22 cellular contexts compared by ENCODE assay signal in the genomic region with DNA sequence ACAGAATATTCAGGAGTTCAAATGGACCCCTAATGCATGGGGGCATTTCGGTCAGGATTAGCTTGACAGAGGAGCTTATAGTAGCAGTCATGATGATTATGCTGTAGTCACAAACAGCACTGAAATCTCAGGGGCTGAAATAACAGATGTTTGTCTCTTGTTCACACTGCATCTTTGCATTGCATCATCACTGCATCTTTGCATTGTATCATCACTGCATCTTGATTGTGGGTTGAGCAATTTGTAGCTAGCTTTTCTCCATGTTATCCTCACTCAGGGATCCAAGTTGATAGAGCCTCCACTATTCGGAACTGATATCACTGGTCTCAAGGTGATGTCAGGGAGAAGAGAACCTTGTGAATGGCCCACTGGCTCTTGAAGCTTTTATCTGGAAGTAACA.
A peak's percentile ranks its signal among the peaks of the same experiment; 100 is the strongest.
DNase-seq lines count a peak whose midpoint lies in the region; FAIRE-seq and TF ChIP-seq lines count a peak whose summit lies in the region.
"Had no signal": no experiment of that assay in that cellular context is flagged by ENCODE, and none has a peak within 500 bp of the region (broad histone marks: within the 10 kb centered on the region; RNA-seq: fewer than 3 reads in every experiment).

No MANE protein-coding gene starts in this region.

- H4K91ac ChIP-seq in H9 (ENCODE audit: insufficient read length, low read depth, low read length): no peak overlapping the region

- H2BK120ac ChIP-seq in H9 (ENCODE audit: low read depth, low read length, poor library complexity, severe bottlenecking): no peak overlapping the region

- no peaks in the 10 kb centered on the region for H3K23me2 ChIP-seq in H9 (ENCODE audit: insufficient read length, low read depth, low read length, poor library complexity, severe bottlenecking)

- peaks cover 6% of the 10 kb centered on the region in 2 experiments; a peak in 4 of 5 replicates for H3K9me3 Mint-ChIP-seq in H9
- H3K9me3 Mint-ChIP-seq: CD8-positive, alpha-beta T cell; IgD-negative memory B cell had no signal

- H3K36me3 ChIP-seq in keratinocyte (ENCODE audit: control insufficient read depth in 2 of 2, extremely low read depth in 1 of 2, insufficient read depth in 2 of 2, low read length in 2 of 2): no peaks in the 10 kb centered on the region
- H3K36me3 ChIP-seq: BLaER1, Peyer's patch, SJSA1 had no signal

- no peak overlapping the region for H3K18ac ChIP-seq in H9 (ENCODE audit: insufficient read length, low read depth, low read length)

- H3K9me1 ChIP-seq in keratinocyte (ENCODE audit: control insufficient read depth, extremely low read depth, insufficient read depth, low read length): no peaks in the 10 kb centered on the region

- dilution Hi-C loops in keratinocyte (cut with MboI; ENCODE audit: extremely low pct_ligation_motif_present, low sequenced_read_pairs): no loop called here

- no peak overlapping the region for H3K9ac ChIP-seq in keratinocyte (ENCODE audit: control insufficient read depth, extremely low read depth, insufficient read depth, low read length)
- H3K9ac ChIP-seq in H9 (ENCODE audit: extremely low read depth, insufficient read length, low read length): no peak overlapping the region
- H3K9ac ChIP-seq: BLaER1 had no signal

- no peak overlapping the region for H2AK5ac ChIP-seq in H9 (ENCODE audit: insufficient read length, low read length)

- peaks cover under 1 to 7% of the 10 kb centered on the region in 2 experiments for H3K4me1 Mint-ChIP-seq in H9
- H3K4me1 Mint-ChIP-seq: IgD-negative memory B cell had no signal

- H2BK15ac ChIP-seq in H9 (ENCODE audit: low read depth, low read length): no peak overlapping the region

- H3K4me1 ChIP-seq in keratinocyte (ENCODE audit: control insufficient read depth, extremely low read depth, insufficient read depth, low read length) (peaks cover 15% of the 10 kb centered on the region), H9 (ENCODE audit: insufficient read depth, low read length) (no peaks in the 10 kb centered on the region)
- H3K4me1 ChIP-seq: Peyer's patch, SJSA1 had no signal

- H3T11ph ChIP-seq in H9 (ENCODE audit: low read length): no peak overlapping the region

- TF ChIP-seq CTCF in keratinocyte (optimal IDR thresholded peaks at IDR 0.05 in 1 of 3, IDR thresholded peaks at IDR 0.05 in 1 of 3, conservative IDR thresholded peaks at IDR 0.05 in 1 of 3; ENCODE audit: extremely low read depth in 1 of 3, insufficient read depth in 2 of 3, low read length in 3 of 3) (no peak), H9 (conservative IDR thresholded peaks at IDR 0.05) (no peak)

- H4K5ac ChIP-seq in H9 (ENCODE audit: insufficient read length, low read depth, low read length): no peak overlapping the region

- H3K27me3 ChIP-seq in keratinocyte (ENCODE audit: control insufficient read depth, extremely low read depth, insufficient read depth, low read length): no peaks in the 10 kb centered on the region
- no peaks in the 10 kb centered on the region for H3K27me3 ChIP-seq in H9 (ENCODE audit: insufficient read depth, low read length)
- H3K27me3 ChIP-seq: BLaER1, Peyer's patch, SJSA1 had no signal

- no peak for FAIRE-seq in keratinocyte (lab: Jason Lieb, UNC)
- FAIRE-seq: A204.1, D721Med had no signal

- no peak overlapping the region for H2BK20ac ChIP-seq in H9 (ENCODE audit: low read depth, low read length, poor library complexity, severe bottlenecking)

- H4K20me1 ChIP-seq in keratinocyte (ENCODE audit: control insufficient read depth, extremely low read depth, insufficient read depth, low read length) (no peaks in the 10 kb centered on the region), H9 (ENCODE audit: control insufficient read depth, insufficient read depth, insufficient read length) (no peaks in the 10 kb centered on the region)
- H4K20me1 ChIP-seq: BLaER1 had no signal

- H3K4me2 ChIP-seq in keratinocyte (ENCODE audit: control insufficient read depth, extremely low read depth, insufficient read depth, low read depth, low read length) (no peak overlapping the region), H9 (ENCODE audit: insufficient read depth, insufficient read length, low read length) (no peak overlapping the region)
- H3K4me2 ChIP-seq: BLaER1 had no signal

- H3K4me3 Mint-ChIP-seq in H9: no peak overlapping the region
- H3K4me3 Mint-ChIP-seq: CD8-positive, alpha-beta T cell; IgD-negative memory B cell had no signal

- no peak overlapping the region for H3K23ac ChIP-seq in H9 (ENCODE audit: insufficient read length, low read depth, low read length)

- no peak overlapping the region for H3K4ac ChIP-seq in H9 (ENCODE audit: low read depth, low read length)

- WGBS in H9 (ENCODE audit: extremely low coverage, insufficient read length, low lambda C conversion rate): no CpG with 5 or more reads among the region's 2 CpGs

- no peak overlapping the region for H3K4me3 ChIP-seq in keratinocyte (ENCODE audit: control insufficient read depth in 2 of 3, extremely low read depth in 1 of 3, insufficient read depth in 2 of 3, low read depth in 1 of 3, low read length in 3 of 3)
- H3K4me3 ChIP-seq: BLaER1, Peyer's patch, SJSA1 had no signal

- no peaks in the 10 kb centered on the region for H3K9me3 ChIP-seq in keratinocyte (ENCODE audit: control insufficient read depth, low read depth, low read length)
- no peaks in the 10 kb centered on the region for H3K9me3 ChIP-seq in H9 (ENCODE audit: control insufficient read depth, low read depth, low read length)
- H3K9me3 ChIP-seq: Peyer's patch, SJSA1 had no signal

- H3K27ac ChIP-seq in keratinocyte (ENCODE audit: control insufficient read depth, insufficient read depth, low read length) (peak overlapping the region; percentile 44), H9 (ENCODE audit: insufficient read length, low read depth, low read length) (no peak overlapping the region)
- H3K27ac ChIP-seq: BLaER1, Peyer's patch, SJSA1 had no signal

- H3K27ac Mint-ChIP-seq in H9: no peak overlapping the region
- H3K27ac Mint-ChIP-seq: CD8-positive, alpha-beta T cell; IgD-negative memory B cell had no signal

- H2AFZ ChIP-seq in keratinocyte (ENCODE audit: control insufficient read depth, low read length) (no peak overlapping the region), H9 (ENCODE audit: low read length) (no peak overlapping the region)

- H2BK12ac ChIP-seq in H9 (ENCODE audit: insufficient read length, low read depth, low read length): no peak overlapping the region

- H4K8ac ChIP-seq in H9 (replicated peaks; ENCODE audit: insufficient read length, low read depth, low read length): no peak overlapping the region

- no peak overlapping the region for H3K14ac ChIP-seq in H9 (ENCODE audit: insufficient read depth, low read length)

- no peak overlapping the region for H2BK5ac ChIP-seq in H9 (ENCODE audit: insufficient read length, low read length)

- peaks cover 13 to 29% (median 23%) of the 10 kb centered on the region in 3 experiments for H3K36me3 Mint-ChIP-seq in H9 (ENCODE audit: insufficient read depth in 1 of 3, low read depth in 3 of 3)
- H3K36me3 Mint-ChIP-seq: CD8-positive, alpha-beta T cell; IgD-negative memory B cell had no signal

- H3K56ac ChIP-seq in H9 (ENCODE audit: insufficient read length, low read depth, low read length): no peak overlapping the region

- no peaks in the 10 kb centered on the region for H3K27me3 Mint-ChIP-seq in H9 (ENCODE audit: low read depth)

- peak; percentile 2 for DNase-seq in GM04504 (ENCODE audit: low read depth)
- DNase-seq in amniotic epithelial cell (ENCODE audit: low read depth): peak; percentile 52
- DNase-seq in fibroblast of gingiva (ENCODE audit: low read depth): peak; percentile 42
- no peak for DNase-seq in keratinocyte (ENCODE audit: low read depth, low spot score)
- no peak for DNase-seq in HuH-7 (ENCODE audit: low spot score)
- DNase-seq in effector CD8-positive, alpha-beta T cell (lab: John Stamatoyannopoulos, UW): no peak
- no peak for DNase-seq in H9
- no peak for DNase-seq in NCI-H2081 (lab: John Stamatoyannopoulos, UW)
- DNase-seq: CD8-positive, alpha-beta T cell; DMS79; H7; Kasumi-1; MM.1S; NCI-H1092; NCI-H146; NCI-H2081 treated with DMSO at 0.1 percent for 48 hours; Peyer's patch had no signal

- H3K79me1 ChIP-seq in H9 (ENCODE audit: insufficient read depth, low read depth, low read length, poor library complexity, severe bottlenecking): no peaks in the 10 kb centered on the region

- H3K79me2 ChIP-seq in keratinocyte (ENCODE audit: control insufficient read depth, insufficient read depth, low read length): no peaks in the 10 kb centered on the region
- 0 out of 2 replicates have a peak, but pooled peaks cover under 1% of the 10 kb centered on the region for H3K79me2 ChIP-seq in H9 (ENCODE audit: insufficient read depth, low read length)

Comparison
In these comparisons a context has a peak if more than half of its experiments do, and no peak if none do; other contexts are left out.
1. DNase-seq: peak in GM04504 (single experiment), amniotic epithelial cell (single experiment) and fibroblast of gingiva (single experiment); none in keratinocyte (single experiment), HuH-7 (single experiment), effector CD8-positive, alpha-beta T cell (single experiment), H9 (single experiment) and NCI-H2081 (0 of 2).